Comparison of ENCODE assay signal across 10 cellular contexts in the genomic region with DNA sequence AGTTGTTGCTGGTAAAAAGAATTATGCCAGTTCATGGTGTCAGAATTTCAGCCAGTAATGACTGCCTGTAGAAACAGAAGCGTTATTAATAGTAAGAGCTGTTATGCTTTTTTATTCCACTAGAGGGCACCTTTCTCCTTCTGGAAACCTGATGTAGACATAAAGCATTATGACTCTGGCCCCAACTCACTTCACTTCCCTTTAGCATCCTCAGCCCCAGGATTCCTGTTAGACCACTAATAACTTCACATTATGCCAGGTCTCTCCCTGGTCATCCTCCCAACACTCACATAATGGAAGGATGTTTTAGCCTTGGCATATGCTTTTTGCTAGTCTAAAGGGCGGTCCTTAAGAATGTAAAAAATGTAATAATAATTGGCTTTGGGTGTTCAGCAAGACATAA. TPM values are rescaled to one million over a fixed set of nuclear protein-coding genes. Genes with fewer than 3 reads are reported as not detected.
DNase-seq lines count a peak whose midpoint lies in the region; ATAC-seq and TF ChIP-seq lines count a peak whose summit lies in the region.
"Had no signal": no experiment of that assay in that cellular context is flagged by ENCODE, and none has a peak within 500 bp of the region (broad histone marks: within the 10 kb centered on the region; RNA-seq: fewer than 3 reads in every experiment).

No MANE protein-coding gene starts in this region.

- peaks cover 0 to 9% (median 0%) of the 10 kb centered on the region in 4 donors for H3K4me1 ChIP-seq in transverse colon

- ATAC-seq in GM19463 (IDR thresholded peaks at IDR 0.05; ENCODE audit: unreplicated experiment), result peak; percentile 34
- peak; percentile 34 for ATAC-seq in HG03558 (IDR thresholded peaks at IDR 0.05; ENCODE audit: extremely low read depth, unreplicated experiment)

- intact Hi-C loops in transverse colon (cut with DNase I; ENCODE audit: low total_unique reads), result no loop called here
- intact Hi-C loops in activated T-helper 2 cell treated with anti-CD3 and anti-CD28 coated beads, Interferon-gamma antibody, Interleukin-2, Interleukin-4, amounts not matched to agents 10 μg/mL and 5 μg/mL and 100 μg/mL, durations not matched to agents 14 hours and 24 hours and 36 hours (cut with micrococcal nuclease), result loop anchor here (2.0 to 5.0 kb wide), 3 partner anchors 36 to 280 kb away; partner anchors contain the start of genes C18orf54 and STARD6

- TF ChIP-seq CTCF in brain (conservative IDR thresholded peaks at IDR 0.05), result peak; percentile 61 to 79
- peak; percentile 73 to 81 (median 80) for TF ChIP-seq CTCF in transverse colon (IDR thresholded peaks at IDR 0.05)

- H3K27ac Mint-ChIP-seq in brain, result peak overlapping the region in 2 of 5 experiments; percentile 7 to 30
- H3K27ac Mint-ChIP-seq in activated T-helper 2 cell treated with anti-CD3 and anti-CD28 coated beads, Interferon-gamma antibody, Interleukin-2, Interleukin-4, amounts not matched to agents 10 μg/mL and 5 μg/mL and 100 μg/mL, durations not matched to agents 14 hours and 24 hours and 36 hours, result no peak overlapping the region
- H3K27ac Mint-ChIP-seq: stimulated activated naive CD8-positive, alpha-beta T cell treated with anti-CD3 and anti-CD28 coated beads, Interleukin-15, Interleukin-2, amounts not matched to agents 100 ng/mL and 50 ng/mL, for 24 hours had no signal

- no peaks in the 10 kb centered on the region for H3K36me3 ChIP-seq in transverse colon

- no peaks in the 10 kb centered on the region for H3K36me3 Mint-ChIP-seq in brain
- H3K36me3 Mint-ChIP-seq in activated T-helper 2 cell treated with anti-CD3 and anti-CD28 coated beads, Interferon-gamma antibody, Interleukin-2, Interleukin-4, amounts not matched to agents 10 μg/mL and 5 μg/mL and 100 μg/mL, durations not matched to agents 14 hours and 24 hours and 36 hours (ENCODE audit: low read depth), result no peaks in the 10 kb centered on the region

- TF ChIP-seq EP300 in transverse colon (IDR thresholded peaks at IDR 0.05; ENCODE audit: low read depth), result no peak

- H3K4me3 ChIP-seq in transverse colon, result no peak overlapping the region

- H3K9me3 Mint-ChIP-seq in brain, result peaks cover 0 to 3% (median 0%) of the 10 kb centered on the region in 5 experiments
- H3K9me3 Mint-ChIP-seq in activated T-helper 2 cell treated with anti-CD3 and anti-CD28 coated beads, Interferon-gamma antibody, Interleukin-2, Interleukin-4, amounts not matched to agents 10 μg/mL and 5 μg/mL and 100 μg/mL, durations not matched to agents 14 hours and 24 hours and 36 hours, result no peaks in the 10 kb centered on the region
- H3K9me3 Mint-ChIP-seq: stimulated activated naive CD8-positive, alpha-beta T cell treated with anti-CD3 and anti-CD28 coated beads, Interleukin-15, Interleukin-2, amounts not matched to agents 100 ng/mL and 50 ng/mL, for 24 hours had no signal

- TF ChIP-seq POLR2A in transverse colon (IDR thresholded peaks at IDR 0.05), result no peak

- no peak overlapping the region for H3K4me3 Mint-ChIP-seq in brain
- H3K4me3 Mint-ChIP-seq in activated T-helper 2 cell treated with anti-CD3 and anti-CD28 coated beads, Interferon-gamma antibody, Interleukin-2, Interleukin-4, amounts not matched to agents 10 μg/mL and 5 μg/mL and 100 μg/mL, durations not matched to agents 14 hours and 24 hours and 36 hours (ENCODE audit: low read depth), result no peak overlapping the region
- H3K4me3 Mint-ChIP-seq: stimulated activated naive CD8-positive, alpha-beta T cell treated with anti-CD3 and anti-CD28 coated beads, Interleukin-15, Interleukin-2, amounts not matched to agents 100 ng/mL and 50 ng/mL, for 24 hours had no signal

- peak; percentile 68 for DNase-seq in EL
- DNase-seq in NCI-H774 (lab: John Stamatoyannopoulos, UW), result peak; percentile 30
- DNase-seq in kidney glomerular epithelial cell (lab: John Stamatoyannopoulos, UW), result peak; percentile 83
- no peak for DNase-seq in transverse colon
- no peak for DNase-seq in activated T-helper 2 cell treated with anti-CD3 and anti-CD28 coated beads, Interferon-gamma antibody, Interleukin-2, Interleukin-4, amounts not matched to agents 10 μg/mL and 5 μg/mL and 100 μg/mL, durations not matched to agents 14 hours and 24 hours and 36 hours (ENCODE audit: low spot score)

- H3K27me3 ChIP-seq in transverse colon, result no peaks in the 10 kb centered on the region

- H3K27ac ChIP-seq in transverse colon, result peak overlapping the region in 1 of 4 donors; percentile 61

- WGBS in transverse colon (ENCODE audit: low coverage in 1 of 2), 2 donors, result 49 to 50% methylated on average over 2 of the region's 2 CpGs

- in situ Hi-C loops in transverse colon (cut with MboI; ENCODE audit: low pct_ligation_motif_present in 1 of 4, low pct_unique_long_range_greater_than_20kb in 1 of 4, low sequenced_read_pairs in 3 of 4), result no loop called here

- H3K9me3 ChIP-seq in transverse colon, result no peaks in the 10 kb centered on the region

- peaks cover 14% of the 10 kb centered on the region for H3K4me1 Mint-ChIP-seq in brain
- peaks cover 40% of the 10 kb centered on the region for H3K4me1 Mint-ChIP-seq in activated T-helper 2 cell treated with anti-CD3 and anti-CD28 coated beads, Interferon-gamma antibody, Interleukin-2, Interleukin-4, amounts not matched to agents 10 μg/mL and 5 μg/mL and 100 μg/mL, durations not matched to agents 14 hours and 24 hours and 36 hours (ENCODE audit: low read depth)

- H3K27me3 Mint-ChIP-seq in brain, result no peaks in the 10 kb centered on the region
- H3K27me3 Mint-ChIP-seq in activated T-helper 2 cell treated with anti-CD3 and anti-CD28 coated beads, Interferon-gamma antibody, Interleukin-2, Interleukin-4, amounts not matched to agents 10 μg/mL and 5 μg/mL and 100 μg/mL, durations not matched to agents 14 hours and 24 hours and 36 hours (ENCODE audit: low read depth), result no peaks in the 10 kb centered on the region

RNA-seq across cellular contexts. Expression of gene C18orf54, which starts 34.9 kb away (rescaled TPM):
- 2.2 TPM for polyA plus RNA-seq in brain (ENCODE audit: insufficient read depth, low read depth, low replicate concordance)
- total RNA-seq in transverse colon, result 1 to 10 TPM in 2 of 4 donors, under 1 TPM in 2; 0.37 to 5.1 (median 1.9) TPM
- 10.4 and 10.9 TPM in 2 replicates for total RNA-seq in activated T-helper 2 cell treated with anti-CD3 and anti-CD28 coated beads, Interferon-gamma antibody, Interleukin-2, Interleukin-4, amounts not matched to agents 10 μg/mL and 5 μg/mL and 100 μg/mL, durations not matched to agents 14 hours and 24 hours and 36 hours

RNA-seq across cellular contexts. Expression of gene STARD6, which starts 35.0 kb away (rescaled TPM):
- polyA plus RNA-seq in brain (ENCODE audit: insufficient read depth, low read depth, low replicate concordance), result 0.75 TPM
- total RNA-seq in transverse colon, result not detected
- not detected in 2 replicates for total RNA-seq in activated T-helper 2 cell treated with anti-CD3 and anti-CD28 coated beads, Interferon-gamma antibody, Interleukin-2, Interleukin-4, amounts not matched to agents 10 μg/mL and 5 μg/mL and 100 μg/mL, durations not matched to agents 14 hours and 24 hours and 36 hours
- polyA plus RNA-seq: adipose tissue had no signal

Comparison
In these comparisons a context has a peak if more than half of its experiments do, and no peak if none do; other contexts are left out.
1. DNase-seq: peak in EL (single experiment), NCI-H774 (single experiment) and kidney glomerular epithelial cell (single experiment); none in transverse colon (single experiment) and activated T-helper 2 cell treated with anti-CD3 and anti-CD28 coated beads, Interferon-gamma antibody, Interleukin-2, Interleukin-4, amounts not matched to agents 10 μg/mL and 5 μg/mL and 100 μg/mL, durations not matched to agents 14 hours and 24 hours and 36 hours (single experiment).